Comparison of ENCODE assay signal across 6 cellular contexts in genomic region chr17:12909511-12909910, GRCh38.
"Had no signal": no experiment of that assay in that cellular context is flagged by ENCODE, and none has a peak within 500 bp of the region (broad histone marks: within the 10 kb centered on the region; RNA-seq: fewer than 3 reads in every experiment).

No MANE protein-coding gene starts in this region.

- H3K27ac ChIP-seq: KMS-11 had no signal

- H3K4me2 ChIP-seq: KMS-11 had no signal

- ATAC-seq: K562 had no signal

- H3K4me3 ChIP-seq: K562 had no signal

- H3K9ac ChIP-seq: KMS-11 had no signal

- DNase-seq: GOT3, H7, HCEC 1CT, IMR-90 had no signal
